ENCODE assay signal across 9 cellular contexts in the genomic region with DNA sequence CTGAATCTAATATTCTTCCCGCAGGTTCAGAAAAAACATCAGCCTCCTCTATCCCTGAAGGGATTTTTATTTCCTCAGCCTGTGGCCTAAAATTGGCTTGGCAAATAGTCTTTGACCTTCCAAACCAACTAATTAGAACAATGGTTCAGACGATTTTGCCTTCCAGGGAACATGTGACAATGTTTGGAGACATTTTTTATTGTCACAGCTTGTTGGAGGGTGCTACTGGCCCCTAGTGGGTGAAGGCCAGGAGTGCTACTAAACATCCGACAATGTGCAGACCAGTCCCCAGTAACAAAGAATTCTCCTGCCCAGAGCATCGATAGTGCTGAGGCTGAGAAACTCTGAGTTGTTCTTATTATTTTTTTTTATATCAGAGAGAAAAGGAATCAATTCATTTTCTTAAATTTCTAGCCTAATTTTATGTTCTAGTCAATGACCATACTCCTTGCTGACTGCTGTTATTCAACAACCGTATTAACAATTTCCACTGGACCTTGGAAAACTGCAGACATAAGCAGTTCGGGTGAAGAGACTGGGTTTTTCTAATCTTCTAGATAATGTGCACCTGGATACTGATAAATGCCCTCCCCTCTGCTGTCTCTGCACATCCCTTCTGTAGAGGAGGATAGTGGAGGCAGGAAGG.
A peak's percentile ranks its signal among the peaks of the same experiment; 100 is the strongest.
DNase-seq lines count a peak whose midpoint lies in the region; ATAC-seq, FAIRE-seq and TF ChIP-seq lines count a peak whose summit lies in the region.
"Had no signal": no experiment of that assay in that cellular context is flagged by ENCODE, and none has a peak within 500 bp of the region (broad histone marks: within the 10 kb centered on the region; RNA-seq: fewer than 3 reads in every experiment).

No MANE protein-coding gene starts in this region.

- no peak overlapping the region for H3K4me3 Mint-ChIP-seq in WTC11
- H3K4me3 Mint-ChIP-seq in T-helper 2 cell treated with Interferon-gamma antibody and Interleukin-4, amounts not matched to agents 5 μg/mL and 100 μg/mL, for 36 hours = no peak overlapping the region

- POLR2A ChIA-PET in WTC11 (lab: Charles Lee) = no interaction called here

- no peak for FAIRE-seq in kidney (lab: Jason Lieb, UNC)

- no peaks in the 10 kb centered on the region for H3K36me3 ChIP-seq in kidney (ENCODE audit: control insufficient read depth in 1 of 2, insufficient read depth in 2 of 2, low read length in 2 of 2)
- H3K36me3 ChIP-seq: BLaER1 had no signal

- no peak overlapping the region for H3K27ac Mint-ChIP-seq in WTC11
- H3K27ac Mint-ChIP-seq in T-helper 2 cell treated with Interferon-gamma antibody and Interleukin-4, amounts not matched to agents 5 μg/mL and 100 μg/mL, for 36 hours = no peak overlapping the region

- H3K27ac ChIP-seq in kidney (ENCODE audit: low read depth in 2 of 2, low read length in 2 of 2) = no peak overlapping the region
- H3K27ac ChIP-seq: BLaER1 had no signal

- no peaks in the 10 kb centered on the region for H3K9me3 ChIP-seq in kidney (ENCODE audit: control insufficient read depth in 1 of 2, low read length in 2 of 2)
- H3K9me3 ChIP-seq: BLaER1 had no signal

- ATAC-seq in WTC11 (peak; percentile 83), GM21528 (IDR thresholded peaks at IDR 0.05; ENCODE audit: low FRiP score, unreplicated experiment) (no peak)

- peaks cover 20% of the 10 kb centered on the region for H3K4me1 Mint-ChIP-seq in WTC11
- no peaks in the 10 kb centered on the region for H3K4me1 Mint-ChIP-seq in T-helper 2 cell treated with Interferon-gamma antibody and Interleukin-4, amounts not matched to agents 5 μg/mL and 100 μg/mL, for 36 hours (ENCODE audit: low read depth)

- no peaks in the 10 kb centered on the region; the same call in 1 of the 2 replicates for H3K27me3 Mint-ChIP-seq in WTC11 (ENCODE audit: low read depth)
- no peaks in the 10 kb centered on the region for H3K27me3 Mint-ChIP-seq in T-helper 2 cell treated with Interferon-gamma antibody and Interleukin-4, amounts not matched to agents 5 μg/mL and 100 μg/mL, for 36 hours (ENCODE audit: low read depth)

- intact Hi-C loops in kidney (cut with DNase I) = no loop called here

- H3K9me3 Mint-ChIP-seq in WTC11 = peaks cover 19% of the 10 kb centered on the region
- no peaks in the 10 kb centered on the region for H3K9me3 Mint-ChIP-seq in T-helper 2 cell treated with Interferon-gamma antibody and Interleukin-4, amounts not matched to agents 5 μg/mL and 100 μg/mL, for 36 hours

- H3K36me3 Mint-ChIP-seq in WTC11 = peaks cover 16% of the 10 kb centered on the region
- H3K36me3 Mint-ChIP-seq in T-helper 2 cell treated with Interferon-gamma antibody and Interleukin-4, amounts not matched to agents 5 μg/mL and 100 μg/mL, for 36 hours (ENCODE audit: low read depth) = no peaks in the 10 kb centered on the region

- CTCF ChIA-PET in WTC11 (lab: Charles Lee) = interaction anchor here (0.6 to 4.4 kb wide), 9 partner anchors 8 to 836 kb away, joined by 3 to 16 read pairs (median 3); no protein-coding TSS in a partner anchor

- no peak overlapping the region for H3K4me3 ChIP-seq in kidney (ENCODE audit: low read length in 2 of 2)
- H3K4me3 ChIP-seq: BLaER1 had no signal

- DNase-seq in NCI-H1417 (lab: John Stamatoyannopoulos, UW) = peak; percentile 33 to 63 (median 62)
- no peak for DNase-seq in NCI-H1417 treated with DMSO at 0.1 percent for 48 hours (lab: John Stamatoyannopoulos, UW)
- DNase-seq in NCI-H1694 (lab: John Stamatoyannopoulos, UW) = peak; percentile 38
- DNase-seq in WTC11 (ENCODE audit: low spot score) = peak; percentile 48
- no peak for DNase-seq in kidney
- no peak for DNase-seq in T-helper 2 cell treated with Interferon-gamma antibody and Interleukin-4, amounts not matched to agents 5 μg/mL and 100 μg/mL, for 36 hours (ENCODE audit: low spot score)
- no peak for DNase-seq in stimulated activated CD4-positive, alpha-beta T cell treated with anti-CD3 and anti-CD28 coated beads, Interleukin-2, amount 100 ng/mL, for 48 hours

- H3K9ac ChIP-seq in kidney (ENCODE audit: low read length in 2 of 2) = no peak overlapping the region
- H3K9ac ChIP-seq: BLaER1 had no signal

- no peaks in the 10 kb centered on the region for H3K4me1 ChIP-seq in kidney (ENCODE audit: control insufficient read depth in 1 of 2, insufficient read depth in 1 of 2, low read depth in 1 of 2, low read length in 2 of 2)
- H3K4me1 ChIP-seq: BLaER1 had no signal

- TF ChIP-seq CTCF in WTC11 (IDR thresholded peaks at IDR 0.05) (0 out of 2 replicates have a peak, but pooled peaks have one; percentile 42), kidney (IDR thresholded peaks at IDR 0.05; ENCODE audit: borderline replicate concordance, extremely low read depth, insufficient read depth) (peak; percentile 51)

TF ChIP-seq in WTC11, 78 proteins besides CTCF, POLR2A, EP300 and RAD21:
- TF ChIP-seq USF1 (CRISPR knock-in tag; IDR thresholded peaks at IDR 0.05) (peak; percentile 36; the same call in 1 of the 2 replicates), RORB (CRISPR knock-in tag; IDR thresholded peaks at IDR 0.05) (no peak)
- TF ChIP-seq, protein P1, sequence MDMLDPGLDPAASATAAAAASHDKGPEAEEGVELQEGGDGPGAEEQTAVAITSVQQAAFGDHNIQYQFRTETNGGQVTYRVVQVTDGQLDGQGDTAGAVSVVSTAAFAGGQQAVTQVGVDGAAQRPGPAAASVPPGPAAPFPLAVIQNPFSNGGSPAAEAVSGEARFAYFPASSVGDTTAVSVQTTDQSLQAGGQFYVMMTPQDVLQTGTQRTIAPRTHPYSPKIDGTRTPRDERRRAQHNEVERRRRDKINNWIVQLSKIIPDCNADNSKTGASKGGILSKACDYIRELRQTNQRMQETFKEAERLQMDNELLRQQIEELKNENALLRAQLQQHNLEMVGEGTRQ (CRISPR knock-in tag; IDR thresholded peaks at IDR 0.05) = peak; percentile 68

Comparison
In these comparisons a context has a peak if more than half of its experiments do, and no peak if none do; other contexts are left out.
1. DNase-seq: peak in NCI-H1417 (3 of 3), NCI-H1694 (single experiment) and WTC11 (single experiment); none in NCI-H1417 treated with DMSO at 0.1 percent for 48 hours (single experiment), kidney (single experiment), T-helper 2 cell treated with Interferon-gamma antibody and Interleukin-4, amounts not matched to agents 5 μg/mL and 100 μg/mL, for 36 hours (single experiment) and stimulated activated CD4-positive, alpha-beta T cell treated with anti-CD3 and anti-CD28 coated beads, Interleukin-2, amount 100 ng/mL, for 48 hours (0 of 2).